ENCODE assay signal across 27 cellular contexts in genomic region chr7:129393255-129393654, GRCh38.
"Had no signal": no experiment of that assay in that cellular context is flagged by ENCODE, and none has a peak within 500 bp of the region (broad histone marks: within the 10 kb centered on the region; RNA-seq: fewer than 3 reads in every experiment).

No MANE protein-coding gene starts in this region.

- H3K27me3 ChIP-seq: heart right ventricle, hepatocyte, ovary, right lobe of liver, suprapubic skin, tibial artery, upper lobe of right lung had no signal

- H3K4me1 Mint-ChIP-seq: naive B cell, natural killer cell, nephron progenitor cell had no signal

- H3K4me1 ChIP-seq: lower lobe of right lung, prostate gland, suprapubic skin, tibial artery, upper lobe of right lung had no signal

- H3K27ac Mint-ChIP-seq: natural killer cell; nephron progenitor cell; stimulated activated naive CD8-positive, alpha-beta T cell treated with anti-CD3 and anti-CD28 coated beads, Interleukin-15, Interleukin-2, amounts not matched to agents 100 ng/mL and 50 ng/mL, for 24 hours had no signal

- H3K9me3 ChIP-seq: heart right ventricle, lower lobe of right lung, ovary, prostate gland, right lobe of liver, suprapubic skin, thoracic aorta, tibial artery, upper lobe of right lung had no signal

- H3K9me3 Mint-ChIP-seq: naive B cell; natural killer cell; nephron progenitor cell; stimulated activated naive CD8-positive, alpha-beta T cell treated with anti-CD3 and anti-CD28 coated beads, Interleukin-15, Interleukin-2, amounts not matched to agents 100 ng/mL and 50 ng/mL, for 24 hours had no signal

- H3K36me3 ChIP-seq: ovary, prostate gland, thoracic aorta had no signal

- H3K4me3 Mint-ChIP-seq: natural killer cell; nephron progenitor cell; stimulated activated naive CD8-positive, alpha-beta T cell treated with anti-CD3 and anti-CD28 coated beads, Interleukin-15, Interleukin-2, amounts not matched to agents 100 ng/mL and 50 ng/mL, for 24 hours had no signal

- H3K36me3 Mint-ChIP-seq: natural killer cell had no signal

- DNase-seq: glutamatergic neuron; heart right ventricle; kidney glomerular epithelial cell; left cardiac atrium; lower lobe of right lung; mammary epithelial cell; mesenchymal stem cell; naive B cell; natural killer cell; nephron progenitor cell; ovary; right lobe of liver; stimulated activated CD4-positive, alpha-beta T cell treated with anti-CD3 and anti-CD28 coated beads, Interleukin-12 subunit alpha, Interleukin-12 subunit beta, amount 100 ng/mL, for 4 hours; stimulated activated CD4-positive, alpha-beta T cell treated with anti-CD3 and anti-CD28 coated beads, Interleukin-15, amount 100 ng/mL, for 24 hours; stimulated activated CD4-positive, alpha-beta T cell treated with anti-CD3 and anti-CD28 coated beads, Interleukin-2, amount 100 ng/mL, for 24 hours; stimulated activated CD4-positive, alpha-beta T cell treated with anti-CD3 and anti-CD28 coated beads, Interleukin-4, amount 100 ng/mL, for 1 hour; stimulated activated naive CD4-positive, alpha-beta T cell; tibial artery; trophoblast cell; upper lobe of right lung had no signal

- H3K4me3 ChIP-seq: heart right ventricle, hepatocyte, lower lobe of right lung, ovary, prostate gland, right lobe of liver, skin epidermis, suprapubic skin, thoracic aorta, tibial artery, upper lobe of right lung had no signal

- H3K27ac ChIP-seq: hepatocyte, lower lobe of right lung, ovary, prostate gland, right lobe of liver, skin epidermis, suprapubic skin, thoracic aorta, tibial artery, upper lobe of right lung had no signal

- ATAC-seq: heart right ventricle, left cardiac atrium, left lobe of liver, lower lobe of right lung, natural killer cell, right lobe of liver, upper lobe of right lung had no signal

- H3K27me3 Mint-ChIP-seq: naive B cell; stimulated activated naive CD8-positive, alpha-beta T cell treated with anti-CD3 and anti-CD28 coated beads, Interleukin-15, Interleukin-2, amounts not matched to agents 100 ng/mL and 50 ng/mL, for 24 hours had no signal
